ENCODE assay signal across 1 cellular context in genomic region chr7:40597517-40597916, GRCh38.
TF ChIP-seq lines count a peak whose summit lies in the region.

No MANE protein-coding gene starts in this region.

TF ChIP-seq in HepG2, 621 proteins besides CTCF, POLR2A, EP300 and RAD21 (continued from another document and continues in another):
- TF ChIP-seq SETDB1 (CRISPR knock-in tag; IDR thresholded peaks at IDR 0.05; ENCODE audit: borderline replicate concordance) = no peak
- no peak for TF ChIP-seq TOE1 (CRISPR knock-in tag; IDR thresholded peaks at IDR 0.05)
- TF ChIP-seq HNF4A (CRISPR knock-in tag; IDR thresholded peaks at IDR 0.05) = peak; percentile 85
- peak; percentile 81 for TF ChIP-seq ZMYM4 (CRISPR knock-in tag; IDR thresholded peaks at IDR 0.05)
- peak; percentile 32; the same call in 1 of the 2 replicates for TF ChIP-seq TGIF2 (CRISPR knock-in tag; IDR thresholded peaks at IDR 0.05)
- TF ChIP-seq KDM2A (CRISPR knock-in tag; IDR thresholded peaks at IDR 0.05; ENCODE audit: borderline replicate concordance, low read depth) = no peak
- 0 out of 2 replicates have a peak, but pooled peaks have one; percentile 17 for TF ChIP-seq MAX (IDR thresholded peaks at IDR 0.05)
- TF ChIP-seq TRAFD1 (CRISPR knock-in tag; IDR thresholded peaks at IDR 0.05; ENCODE audit: borderline replicate concordance) = no peak
- TF ChIP-seq HOMEZ (CRISPR knock-in tag; IDR thresholded peaks at IDR 0.05; ENCODE audit: low read depth) = peak; percentile 52; the same call in 1 of the 2 replicates
- TF ChIP-seq TARDBP (CRISPR knock-in tag; IDR thresholded peaks at IDR 0.05) = peak; percentile 61; the same call in 1 of the 2 replicates
- TF ChIP-seq ZSCAN20 (CRISPR knock-in tag; IDR thresholded peaks at IDR 0.05; ENCODE audit: borderline replicate concordance) = no peak
- no peak for TF ChIP-seq CHD4 (IDR thresholded peaks at IDR 0.05; ENCODE audit: borderline replicate concordance, low read length)
- no peak for TF ChIP-seq HMGXB3 (CRISPR knock-in tag; IDR thresholded peaks at IDR 0.05; ENCODE audit: borderline replicate concordance)
- no peak for TF ChIP-seq AGO2 (optimal IDR thresholded peaks at IDR 0.05; ENCODE audit: low read depth, low read length)
- peak; percentile 54; the same call in 1 of the 2 replicates for TF ChIP-seq HDAC1 (CRISPR knock-in tag; IDR thresholded peaks at IDR 0.05)
- no peak for TF ChIP-seq ZNF318 (CRISPR knock-in tag; IDR thresholded peaks at IDR 0.05)
- TF ChIP-seq ZNF460 (CRISPR knock-in tag; IDR thresholded peaks at IDR 0.05; ENCODE audit: borderline replicate concordance) = no peak
- TF ChIP-seq SSRP1 (CRISPR knock-in tag; IDR thresholded peaks at IDR 0.05) = peak; percentile 57; the same call in 1 of the 2 replicates
- no peak for TF ChIP-seq ZNF484 (CRISPR knock-in tag; IDR thresholded peaks at IDR 0.05; ENCODE audit: borderline replicate concordance, low read depth)
- TF ChIP-seq FOXA3 (CRISPR knock-in tag; IDR thresholded peaks at IDR 0.05) = peak; percentile 43; the same call in 1 of the 2 replicates
- no peak for TF ChIP-seq PRMT3 (CRISPR knock-in tag; IDR thresholded peaks at IDR 0.05; ENCODE audit: borderline replicate concordance, low read depth)
- TF ChIP-seq AHDC1 (CRISPR knock-in tag; IDR thresholded peaks at IDR 0.05; ENCODE audit: borderline replicate concordance) = peak; percentile 88
- TF ChIP-seq PHB2 (IDR thresholded peaks at IDR 0.05; ENCODE audit: partially characterized antibody) = no peak
- 0 out of 2 replicates have a peak, but pooled peaks have one; percentile 29 for TF ChIP-seq THAP11 (CRISPR knock-in tag; IDR thresholded peaks at IDR 0.05)
- TF ChIP-seq PHF21A (CRISPR knock-in tag; IDR thresholded peaks at IDR 0.05) = peak; percentile 49; the same call in 1 of the 2 replicates
- peak; percentile 74; the same call in 1 of the 2 replicates for TF ChIP-seq SOX5 (CRISPR knock-in tag; IDR thresholded peaks at IDR 0.05; ENCODE audit: borderline replicate concordance)
- TF ChIP-seq NONO (IDR thresholded peaks at IDR 0.05) = no peak
- TF ChIP-seq NONO (CRISPR knock-in tag; conservative IDR thresholded peaks at IDR 0.05) = no peak
- TF ChIP-seq ARNT (IDR thresholded peaks at IDR 0.05) = no peak
- TF ChIP-seq SALL1 (CRISPR knock-in tag; IDR thresholded peaks at IDR 0.05) = peak; percentile 77; the same call in 1 of the 2 replicates
- no peak for TF ChIP-seq ZSCAN25 (CRISPR knock-in tag; IDR thresholded peaks at IDR 0.05)
- no peak for TF ChIP-seq ZBTB44 (CRISPR knock-in tag; IDR thresholded peaks at IDR 0.05)
